Comparison of ENCODE assay signal across 8 cellular contexts in the genomic region with DNA sequence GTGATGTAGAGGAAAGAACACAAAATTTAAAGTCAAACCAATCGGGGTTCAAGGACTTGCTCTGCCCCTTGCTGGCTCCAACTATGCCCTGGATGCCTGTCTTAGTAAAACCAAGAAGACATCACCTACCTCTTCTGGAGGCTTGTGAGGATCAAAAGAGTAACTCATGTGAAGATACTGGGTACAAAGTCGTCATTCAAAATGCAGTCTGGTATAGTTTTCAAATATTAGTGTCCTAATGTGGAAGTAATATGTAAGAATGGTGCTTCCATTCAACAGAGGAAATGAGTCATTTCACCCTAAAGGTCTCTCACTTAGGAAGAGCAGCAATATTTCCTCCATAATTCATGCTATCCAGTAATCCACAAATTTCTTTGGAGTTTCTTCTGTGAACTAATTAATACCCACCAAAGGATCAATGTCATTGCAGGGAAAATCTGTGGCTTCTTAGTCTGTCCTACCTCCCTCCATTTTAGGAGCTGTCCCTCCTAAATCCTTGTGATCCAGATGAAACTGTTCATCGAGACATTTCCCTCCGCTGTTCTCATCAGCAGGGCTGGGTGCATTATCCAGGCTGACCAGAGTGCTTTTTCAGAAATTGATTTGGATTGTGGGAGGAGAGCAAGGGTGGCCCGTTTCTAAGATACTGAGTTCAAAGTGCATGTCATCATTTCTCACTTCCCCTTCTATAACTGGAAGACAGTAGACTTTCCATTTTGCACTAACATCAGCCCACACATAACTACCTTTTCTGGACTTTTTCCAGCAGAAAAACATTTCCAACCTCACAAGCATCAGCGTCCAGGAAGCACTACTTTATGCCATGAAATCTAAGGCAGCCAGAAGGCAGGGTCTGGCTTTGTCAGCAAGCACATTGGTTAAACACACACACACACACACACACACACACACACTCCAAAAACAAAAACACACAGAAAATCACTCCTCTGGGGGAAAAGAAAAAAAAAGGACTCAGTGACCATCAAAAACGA.
A peak's percentile ranks its signal among the peaks of the same experiment; 100 is the strongest.
DNase-seq lines count a peak whose midpoint lies in the region; ATAC-seq and TF ChIP-seq lines count a peak whose summit lies in the region.

No MANE protein-coding gene starts in this region.

- no peaks in the 10 kb centered on the region for H3K27me3 Mint-ChIP-seq in activated naive CD4-positive, alpha-beta T cell treated with anti-CD3 and anti-CD28 coated beads for 36 hours (ENCODE audit: low read depth)
- H3K27me3 Mint-ChIP-seq in glutamatergic neuron (ENCODE audit: unreplicated experiment), result no peaks in the 10 kb centered on the region

- POLR2A ChIA-PET in OCI-LY7 (lab: Charles Lee), result interaction anchor here (0.6 to 4.7 kb wide), 16 partner anchors 9 to 306 kb away, joined by 3 to 31 read pairs (median 3); no protein-coding TSS in a partner anchor

- CTCF ChIA-PET in activated naive CD4-positive, alpha-beta T cell treated with anti-CD3 and anti-CD28 coated beads for 36 hours (lab: Charles Lee), result interaction anchor here (0.6 kb wide), 2 partner anchors 12 to 30 kb away, joined by 3 to 5 read pairs; no protein-coding TSS in a partner anchor
- CTCF ChIA-PET in OCI-LY7 (lab: Charles Lee; ENCODE audit: unreplicated experiment), result interaction anchor here (0.6 to 1.4 kb wide), 2 partner anchors 18 to 24 kb away, joined by 3 to 4 read pairs; no protein-coding TSS in a partner anchor

- peak overlapping the region; percentile 96 for H3K27ac ChIP-seq in OCI-LY7 (ENCODE audit: low read depth, low read length, poor library complexity, severe bottlenecking)

- H3K4me3 Mint-ChIP-seq in activated naive CD4-positive, alpha-beta T cell treated with anti-CD3 and anti-CD28 coated beads for 36 hours, result peak overlapping the region; percentile 69
- H3K4me3 Mint-ChIP-seq in glutamatergic neuron (ENCODE audit: unreplicated experiment), result no peak overlapping the region

- H3K27ac Mint-ChIP-seq in activated naive CD4-positive, alpha-beta T cell treated with anti-CD3 and anti-CD28 coated beads for 36 hours, result peak overlapping the region; percentile 97
- peak overlapping the region; percentile 28 for H3K27ac Mint-ChIP-seq in glutamatergic neuron (ENCODE audit: unreplicated experiment)

- peaks cover 5% of the 10 kb centered on the region for H3K36me3 Mint-ChIP-seq in activated naive CD4-positive, alpha-beta T cell treated with anti-CD3 and anti-CD28 coated beads for 36 hours (ENCODE audit: low read depth)
- H3K36me3 Mint-ChIP-seq in glutamatergic neuron (ENCODE audit: unreplicated experiment), result no peaks in the 10 kb centered on the region

- H3K9me3 Mint-ChIP-seq in activated naive CD4-positive, alpha-beta T cell treated with anti-CD3 and anti-CD28 coated beads for 36 hours, result no peaks in the 10 kb centered on the region
- H3K9me3 Mint-ChIP-seq in glutamatergic neuron (ENCODE audit: unreplicated experiment), result no peaks in the 10 kb centered on the region

- no peaks in the 10 kb centered on the region for H3K36me3 ChIP-seq in OCI-LY7 (ENCODE audit: insufficient read depth, low read length)
- H3K36me3 ChIP-seq in MG63, result no peaks in the 10 kb centered on the region

- no peaks in the 10 kb centered on the region for H3K9me3 ChIP-seq in OCI-LY7 (ENCODE audit: low read length)
- H3K9me3 ChIP-seq in MG63, result no peaks in the 10 kb centered on the region

- H4K20me1 ChIP-seq in OCI-LY7 (ENCODE audit: insufficient read depth, low read length), result no peaks in the 10 kb centered on the region

- DNase-seq in activated naive CD4-positive, alpha-beta T cell treated with anti-CD3 and anti-CD28 coated beads for 36 hours, result peak; percentile 42
- no peak for DNase-seq in activated naive CD4-positive, alpha-beta T cell treated with Interleukin-2 at 50 U/mL for 16 hours
- DNase-seq in OCI-LY7 (ENCODE audit: low spot score), result peak; percentile 76
- no peak for DNase-seq in glutamatergic neuron
- no peak for DNase-seq in MG63
- DNase-seq in activated gamma-delta T cell treated with Interleukin-2 at 50 U/mL for 16 hours, result no peak
- no peak for DNase-seq in DMS153 (lab: John Stamatoyannopoulos, UW)

- peaks cover 95% of the 10 kb centered on the region for H3K4me1 Mint-ChIP-seq in activated naive CD4-positive, alpha-beta T cell treated with anti-CD3 and anti-CD28 coated beads for 36 hours (ENCODE audit: low read depth)
- H3K4me1 Mint-ChIP-seq in glutamatergic neuron (ENCODE audit: low read depth, unreplicated experiment), result peaks cover 12% of the 10 kb centered on the region

- H3K4me3 ChIP-seq in OCI-LY7 (ENCODE audit: low read depth, low read length, poor library complexity, severe bottlenecking) (peak overlapping the region; percentile 45), MG63 (no peak overlapping the region)

- intact Hi-C loops in activated naive CD4-positive, alpha-beta T cell treated with anti-CD3 and anti-CD28 coated beads for 36 hours (cut with micrococcal nuclease), result loop anchor here (1.0 to 10.0 kb wide), 8 partner anchors 10 to 1681 kb away; partner anchors contain the start of gene PGAP1
- intact Hi-C loops in OCI-LY7 (cut with micrococcal nuclease; ENCODE audit: unreplicated experiment), result loop anchor here (10.0 kb wide), 1 partner anchor 1041 kb away; the partner anchor contains the start of gene STK17B

- peaks cover 73% of the 10 kb centered on the region for H3K4me1 ChIP-seq in OCI-LY7 (ENCODE audit: insufficient read depth, low read length, poor library complexity, severe bottlenecking)

- no peak for TF ChIP-seq CTCF in OCI-LY7 (conservative IDR thresholded peaks at IDR 0.05; ENCODE audit: low read length)
- TF ChIP-seq CTCF in glutamatergic neuron (IDR thresholded peaks at IDR 0.05; ENCODE audit: partially characterized antibody, unreplicated experiment), result no peak

- ATAC-seq in HG02938 (IDR thresholded peaks at IDR 0.05; ENCODE audit: unreplicated experiment), result peak; percentile 75

- no peaks in the 10 kb centered on the region for H3K9me2 ChIP-seq in OCI-LY7 (ENCODE audit: insufficient read depth, low read length)

- BruUV-seq in OCI-LY7 (replicated peaks; lab: Mats Ljungman, UMichigan), result no TSS peak

- peak overlapping the region; percentile 8; the same call in 1 of the 2 replicates for H2AFZ ChIP-seq in OCI-LY7 (ENCODE audit: low read length)

- H3K27me3 ChIP-seq in MG63, result no peaks in the 10 kb centered on the region

- peak overlapping the region; percentile 68 for H3K4me2 ChIP-seq in OCI-LY7 (ENCODE audit: low read length)

- H3K79me2 ChIP-seq in OCI-LY7 (ENCODE audit: insufficient read depth, low read depth, low read length), result peaks cover 68% of the 10 kb centered on the region

Comparison
In these comparisons a context has a peak if more than half of its experiments do, and no peak if none do; other contexts are left out.
1. DNase-seq: peak in activated naive CD4-positive, alpha-beta T cell treated with anti-CD3 and anti-CD28 coated beads for 36 hours (single experiment) and OCI-LY7 (single experiment); none in activated naive CD4-positive, alpha-beta T cell treated with Interleukin-2 at 50 U/mL for 16 hours (single experiment), glutamatergic neuron (single experiment), MG63 (single experiment), activated gamma-delta T cell treated with Interleukin-2 at 50 U/mL for 16 hours (single experiment) and DMS153 (single experiment).